In genomic region chr14:99548871-99549270, GRCh38 we compare ENCODE assay signal across 24 cellular contexts. TPM values are rescaled to one million over a fixed set of nuclear protein-coding genes. Genes with fewer than 3 reads are reported as not detected.
A peak's percentile ranks its signal among the peaks of the same experiment; 100 is the strongest.
DNase-seq lines count a peak whose midpoint lies in the region; ATAC-seq, FAIRE-seq and TF ChIP-seq lines count a peak whose summit lies in the region.
"Had no signal": no experiment of that assay in that cellular context is flagged by ENCODE, and none has a peak within 500 bp of the region (broad histone marks: within the 10 kb centered on the region; RNA-seq: fewer than 3 reads in every experiment).

No MANE protein-coding gene starts in this region.

- intact Hi-C loops in esophagus muscularis mucosa (cut with DNase I), result no loop called here

- peak overlapping the region in 1 of 2 experiments; percentile 39; a peak in 2 of 6 replicates for H3K27ac ChIP-seq in A549
- H3K27ac ChIP-seq in esophagus muscularis mucosa (replicated peaks in 1 of 4), result peak overlapping the region; percentile 65 to 78 (median 70)

- WGBS in A549 (ENCODE audit: missing lambda C conversion rate), result 79% methylated on average over 8 of the region's 8 CpGs
- 40% methylated on average over 8 of the region's 8 CpGs for WGBS in esophagus muscularis mucosa

- ATAC-seq in A549 (no peak), omental fat pad (ENCODE audit: low FRiP score) (peak; percentile 68), GM21786 (IDR thresholded peaks at IDR 0.05; ENCODE audit: unreplicated experiment) (no peak)
- ATAC-seq in stimulated activated naive CD8-positive, alpha-beta T cell treated with anti-CD3 and anti-CD28 coated beads, Interleukin-15, Interleukin-2, amounts not matched to agents 100 U/mL and 50 U/mL, for 24 hours, result no peak
- ATAC-seq: activated CD8-positive, alpha-beta T cell treated with anti-CD3 and anti-CD28 coated beads, Interleukin-2, amount 10 ng/mL, durations not matched to agents 7 days and 5 days; natural killer cell; PC-3; Right ventricle myocardium inferior; SK-N-SH treated with all-trans-retinoic acid at 6 μM for 48 hours; T-helper 17 cell had no signal

- TF ChIP-seq EP300 in A549 (IDR thresholded peaks at IDR 0.05) (no peak), esophagus muscularis mucosa (IDR thresholded peaks at IDR 0.05) (no peak)

- POLR2A ChIA-PET in A549 (lab: Yijun Ruan, JAX), result no interaction called here

- H3K9me3 ChIP-seq in A549, result no peaks in the 10 kb centered on the region
- H3K9me3 ChIP-seq in esophagus muscularis mucosa, result no peaks in the 10 kb centered on the region

- CTCF ChIA-PET in A549 (lab: Yijun Ruan, JAX), result interaction anchor here (1.0 to 2.1 kb wide), 7 partner anchors 13 to 93 kb away, joined by 3 to 7 read pairs (median 4); no protein-coding TSS in a partner anchor

- H3K4me3 ChIP-seq in A549, result no peak overlapping the region
- no peak overlapping the region for H3K4me3 ChIP-seq in esophagus muscularis mucosa

- H3K27me3 ChIP-seq in esophagus muscularis mucosa, result no peaks in the 10 kb centered on the region
- H3K27me3 ChIP-seq: dorsolateral prefrontal cortex had no signal

- H3K36me3 ChIP-seq in esophagus muscularis mucosa, result no peaks in the 10 kb centered on the region

- no peak for TF ChIP-seq RAD21 in A549 (conservative IDR thresholded peaks at IDR 0.05 in 1 of 2, IDR thresholded peaks at IDR 0.05 in 1 of 2)

- no peak for DNase-seq in A549 (ENCODE audit: low read depth in 1 of 2, low spot score in 1 of 2)
- peak; percentile 52 for DNase-seq in NCI-H69 (lab: John Stamatoyannopoulos, UW)
- DNase-seq in esophagus muscularis mucosa (ENCODE audit: extremely low spot score), result no peak
- DNase-seq in omental fat pad (ENCODE audit: low spot score), result no peak
- DNase-seq in GM10266 (ENCODE audit: extremely low spot score), result no peak
- no peak for DNase-seq in NCI-H146 treated with DMSO at 0.1 percent for 48 hours (lab: John Stamatoyannopoulos, UW; ENCODE audit: unreplicated experiment)
- no peak for DNase-seq in stimulated activated naive CD8-positive, alpha-beta T cell treated with anti-CD3 and anti-CD28 coated beads, Interleukin-15, Interleukin-2, amounts not matched to agents 100 U/mL and 50 U/mL, for 24 hours
- DNase-seq: activated CD8-positive, alpha-beta T cell treated with anti-CD3 and anti-CD28 coated beads, Interleukin-2, amount 10 ng/mL, durations not matched to agents 7 days and 5 days; activated effector memory CD4-positive, alpha-beta T cell treated with anti-CD3 and anti-CD28 coated beads, Interleukin-2, amount 50 U/mL, for 16 hours; activated naive CD8-positive, alpha-beta T cell treated with anti-CD3 and anti-CD28 coated beads, Interleukin-2, amount 10 ng/mL, durations not matched to agents 7 days and 5 days; GDM1; H9; islet precursor cell; Karpas-422; natural killer cell; NCI-H1417 treated with DMSO at 0.1 percent for 48 hours; NCI-H446 treated with DMSO at 0.1 percent for 48 hours; PC-3; stimulated activated naive CD4-positive, alpha-beta T cell; T-helper 17 cell had no signal

- FAIRE-seq in A549 (lab: Jason Lieb, UNC), result no peak

- no peak for TF ChIP-seq POLR2A in A549 (IDR thresholded peaks at IDR 0.05; ENCODE audit: low read length)
- TF ChIP-seq POLR2A in esophagus muscularis mucosa (IDR thresholded peaks at IDR 0.05; ENCODE audit: low read depth), result no peak

- no peak overlapping the region for H3K4me2 ChIP-seq in A549

- TF ChIP-seq CTCF in A549 (IDR thresholded peaks at IDR 0.05) (no peak), esophagus muscularis mucosa (IDR thresholded peaks at IDR 0.05) (no peak), omental fat pad (IDR thresholded peaks at IDR 0.05) (no peak), GM10266 (IDR thresholded peaks at IDR 0.05; ENCODE audit: control insufficient read depth, insufficient read depth, low read depth, missing control alignments) (no peak)

- H3K4me1 ChIP-seq in A549 (peaks cover 22% of the 10 kb centered on the region), esophagus muscularis mucosa (peaks cover 33 to 90% (median 86%) of the 10 kb centered on the region in 4 donors)

TF ChIP-seq in A549, 52 proteins besides CTCF, POLR2A, EP300 and RAD21:
- TF ChIP-seq GATA3 (IDR thresholded peaks at IDR 0.05; ENCODE audit: borderline replicate concordance) (no peak), MAFK (IDR thresholded peaks at IDR 0.05; ENCODE audit: partially characterized antibody) (peak; percentile 8)

RNA-seq across cellular contexts. Expression of gene CCDC85C, which starts 55.1 kb away (rescaled TPM):
- polyA plus RNA-seq in A549 (2011; rRNA removed) (10.5 and 11.4 TPM in 2 replicates), A549 (2017; fragmentation: RNase III; extraction: RNeasy Plus Mini Kit Qiagen cat#74134 plus additional on column Dnase treatment) (29.0 to 38.0 TPM (median 31.4 TPM) in 3 replicates)
- polyA plus RNA-seq in A549 (2012; cell fraction: cytosol; rRNA removed), result 21.9 and 32.2 TPM in 2 replicates
- 39.4 and 46.8 TPM in 2 replicates for polyA plus RNA-seq in A549 (2012; cell fraction: nucleus; rRNA removed)
- 15.0 and 21.7 TPM in 2 replicates for polyA minus RNA-seq in A549 (2011; rRNA and poly(A)+ RNA removed)
- total RNA-seq in esophagus muscularis mucosa (10 to 100 TPM; 17.9 to 48.7 (median 30.8) TPM), omental fat pad (10 to 100 TPM in 2 of 4 donors, 1 to 10 TPM in 2; 3.3 to 17.7 (median 8.3) TPM)
